Comparison of ENCODE assay signal across 15 cellular contexts in the genomic region with DNA sequence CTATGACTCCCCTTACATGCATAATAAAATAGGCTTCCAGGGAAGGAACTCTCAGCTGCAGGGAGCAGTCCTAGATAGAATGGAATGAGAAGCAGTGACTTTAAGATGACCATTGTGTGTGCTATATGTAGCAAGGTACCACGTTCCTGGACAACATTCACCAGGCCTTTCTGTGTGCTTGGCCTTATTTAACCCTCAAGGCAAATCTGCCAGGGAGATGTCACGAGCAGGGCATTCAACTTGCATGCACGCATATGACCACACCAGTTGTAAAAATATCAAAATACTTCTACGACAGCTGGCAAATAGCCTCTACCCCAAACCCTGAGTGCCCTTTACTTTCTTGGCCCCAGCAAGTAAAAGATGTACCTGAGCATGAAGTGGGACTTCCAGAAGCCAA.
DNase-seq lines count a peak whose midpoint lies in the region; ATAC-seq and TF ChIP-seq lines count a peak whose summit lies in the region.
"Had no signal": no experiment of that assay in that cellular context is flagged by ENCODE, and none has a peak within 500 bp of the region (broad histone marks: within the 10 kb centered on the region; RNA-seq: fewer than 3 reads in every experiment).

No MANE protein-coding gene starts in this region.

- H2BK120ac ChIP-seq in neuronal stem cell (ENCODE audit: low read depth, low read length) = no peak overlapping the region

- no peak for DNase-seq in left ventricle myocardium inferior
- DNase-seq in cardiac septum (ENCODE audit: low spot score) = no peak
- DNase-seq in lung (ENCODE audit: low spot score) = peak; percentile 4
- DNase-seq in neuronal stem cell (ENCODE audit: low spot score) = no peak
- DNase-seq in substantia nigra (lab: John Stamatoyannopoulos, UW) = no peak
- DNase-seq in NCI-H1417 treated with DMSO at 0.1 percent for 48 hours (lab: John Stamatoyannopoulos, UW) = no peak
- DNase-seq: C1 segment of cervical spinal cord; Calu3; CD4-positive, alpha-beta memory T cell; COR-L47; DMS53; DMS79 treated with DMSO at 0.1 percent for 48 hours; GF-D8; H7; HCEC 1CT had no signal

- no peak overlapping the region for H4K8ac ChIP-seq in neuronal stem cell (ENCODE audit: low read depth, low read length)

- H3K18ac ChIP-seq in neuronal stem cell (ENCODE audit: low read length) = no peak overlapping the region

- no peak overlapping the region for H3K23ac ChIP-seq in neuronal stem cell (ENCODE audit: low read depth, low read length, poor library complexity)

- peaks cover 1% of the 10 kb centered on the region for H3K79me1 ChIP-seq in neuronal stem cell (ENCODE audit: low read depth, low read length)

- no peak overlapping the region for H2BK12ac ChIP-seq in neuronal stem cell (ENCODE audit: low read length)

- ATAC-seq in lung (ENCODE audit: insufficient read depth, low FRiP score) = no peak

- no peak overlapping the region for H3K14ac ChIP-seq in neuronal stem cell (ENCODE audit: low read length)

- no peak overlapping the region for H3K4me2 ChIP-seq in neuronal stem cell (ENCODE audit: insufficient read depth, low read length, poor library complexity, severe bottlenecking)

- H2AFZ ChIP-seq in neuronal stem cell (ENCODE audit: low read length) = no peak overlapping the region

- no peak overlapping the region for H3K9ac ChIP-seq in neuronal stem cell (ENCODE audit: low read depth, low read length, poor library complexity)

- H2BK15ac ChIP-seq in neuronal stem cell (ENCODE audit: low read length) = peak overlapping the region; percentile 78

- no peak overlapping the region for H2BK5ac ChIP-seq in neuronal stem cell (ENCODE audit: low read length)

- H4K91ac ChIP-seq in neuronal stem cell (ENCODE audit: low read depth, low read length, poor library complexity) = no peak overlapping the region

- H3K36me3 ChIP-seq in left ventricle myocardium inferior (no peaks in the 10 kb centered on the region), lung (ENCODE audit: control insufficient read depth in 2 of 2, insufficient read depth in 2 of 2, low read length in 2 of 2) (no peaks in the 10 kb centered on the region), neuronal stem cell (replicated peaks in 1 of 2; ENCODE audit: control insufficient read depth in 2 of 2, insufficient read depth in 2 of 2, low read length in 2 of 2) (no peaks in the 10 kb centered on the region)

- H3K4me1 ChIP-seq in left ventricle myocardium inferior (peaks cover 10% of the 10 kb centered on the region), lung (ENCODE audit: control insufficient read depth in 2 of 2, insufficient read depth in 2 of 2, low read length in 2 of 2) (peaks cover 0 to 3% of the 10 kb centered on the region in 2 donors), neuronal stem cell (ENCODE audit: control insufficient read depth in 2 of 2, insufficient read depth in 1 of 2, low read depth in 1 of 2, low read length in 2 of 2) (peaks cover 0 to 10% of the 10 kb centered on the region in 2 donors)

- H3K27ac ChIP-seq in left ventricle myocardium inferior (replicated peaks) = peak overlapping the region; percentile 46
- no peak overlapping the region for H3K27ac ChIP-seq in lung (ENCODE audit: low read depth in 1 of 2, low read length in 1 of 2)
- no peak overlapping the region for H3K27ac ChIP-seq in neuronal stem cell (replicated peaks; ENCODE audit: low read length)
- H3K27ac ChIP-seq in substantia nigra (ENCODE audit: low read depth, low read length, poor library complexity, severe bottlenecking) = no peak overlapping the region

- no peak overlapping the region for H3K4ac ChIP-seq in neuronal stem cell (ENCODE audit: low read length)

- no peaks in the 10 kb centered on the region for H3K9me3 ChIP-seq in left ventricle myocardium inferior (replicated peaks)
- peaks cover 0 to 3% of the 10 kb centered on the region in 2 donors for H3K9me3 ChIP-seq in lung (ENCODE audit: control insufficient read depth in 2 of 2, insufficient read depth in 1 of 2, low read length in 1 of 2)
- no peaks in the 10 kb centered on the region for H3K9me3 ChIP-seq in neuronal stem cell (replicated peaks in 1 of 2; ENCODE audit: control insufficient read depth in 2 of 2, insufficient read depth in 1 of 2, low read depth in 1 of 2, low read length in 2 of 2)

- intact Hi-C loops in left ventricle myocardium inferior (cut with micrococcal nuclease) = no loop called here
- intact Hi-C loops in cardiac septum (cut with DNase I) = no loop called here

- H3K4me3 ChIP-seq in left ventricle myocardium inferior = no peak overlapping the region
- no peak overlapping the region for H3K4me3 ChIP-seq in lung
- H3K4me3 ChIP-seq in neuronal stem cell (ENCODE audit: low read length in 2 of 2) = no peak overlapping the region

- TF ChIP-seq CTCF in left ventricle myocardium inferior (IDR thresholded peaks at IDR 0.05; ENCODE audit: borderline replicate concordance) (no peak), lung (IDR thresholded peaks at IDR 0.05; ENCODE audit: control extremely low read depth, extremely low read depth) (no peak)

- no peaks in the 10 kb centered on the region for H3K27me3 ChIP-seq in left ventricle myocardium inferior (ENCODE audit: low read depth)
- no peaks in the 10 kb centered on the region for H3K27me3 ChIP-seq in lung (ENCODE audit: control insufficient read depth, insufficient read depth)
- peaks cover 0 to 2% (median 0%) of the 10 kb centered on the region in 3 experiments for H3K27me3 ChIP-seq in neuronal stem cell (ENCODE audit: control insufficient read depth in 3 of 3, insufficient read depth in 3 of 3, low read depth in 1 of 3, low read length in 3 of 3)

- 80 to 93% methylated on average over 4 of the region's 4 CpGs for WGBS in lung, 2 donors
- WGBS in neuronal stem cell (ENCODE audit: extremely low coverage in 2 of 2, insufficient read length in 2 of 2, insufficient replicate concordance in 1 of 2), 2 donors = no CpG with 5 or more reads among the region's 4 CpGs

- no peak overlapping the region for H2AK5ac ChIP-seq in neuronal stem cell (ENCODE audit: low read depth, low read length)
